24 cellular contexts compared by ENCODE assay signal in genomic region chr5:134583821-134584220, GRCh38. TPM values are rescaled to one million over a fixed set of nuclear protein-coding genes. Genes with fewer than 3 reads are reported as not detected.
A peak's percentile ranks its signal among the peaks of the same experiment; 100 is the strongest.
DNase-seq lines count a peak whose midpoint lies in the region; ATAC-seq and TF ChIP-seq lines count a peak whose summit lies in the region.
"Had no signal": no experiment of that assay in that cellular context is flagged by ENCODE, and none has a peak within 500 bp of the region (broad histone marks: within the 10 kb centered on the region; RNA-seq: fewer than 3 reads in every experiment).

No MANE protein-coding gene starts in this region.

- no peak overlapping the region for H3K4me3 ChIP-seq in CD8-positive, alpha-beta memory T cell (ENCODE audit: low read length)
- no peak overlapping the region for H3K4me3 ChIP-seq in aorta (ENCODE audit: low read length in 2 of 2)
- H3K4me3 ChIP-seq: breast epithelium, right lobe of liver had no signal

- no peaks in the 10 kb centered on the region for H3K9me3 Mint-ChIP-seq in activated CD8-positive, alpha-beta T cell treated with anti-CD3 and anti-CD28 coated beads for 36 hours
- no peaks in the 10 kb centered on the region for H3K9me3 Mint-ChIP-seq in activated CD8-positive, alpha-beta T cell treated with anti-CD3 and anti-CD28 coated beads, Interleukin-2, amount 10 ng/mL, durations not matched to agents 7 days and 5 days (ENCODE audit: insufficient read depth)
- H3K9me3 Mint-ChIP-seq in CD8-positive, alpha-beta memory T cell = no peaks in the 10 kb centered on the region
- H3K9me3 Mint-ChIP-seq in activated naive CD8-positive, alpha-beta T cell treated with anti-CD3 and anti-CD28 coated beads, Interleukin-2, amount 50 U/mL, for 24 hours = no peaks in the 10 kb centered on the region
- no peaks in the 10 kb centered on the region for H3K9me3 Mint-ChIP-seq in nephron progenitor cell
- no peaks in the 10 kb centered on the region for H3K9me3 Mint-ChIP-seq in activated CD8-positive, alpha-beta memory T cell treated with anti-CD3 and anti-CD28 coated beads, Interleukin-2, amount 10 ng/mL, durations not matched to agents 7 days and 5 days (ENCODE audit: low read depth)

- peaks cover 5% of the 10 kb centered on the region for H3K4me1 ChIP-seq in CD8-positive, alpha-beta memory T cell (ENCODE audit: insufficient read depth, low read length)
- no peaks in the 10 kb centered on the region for H3K4me1 ChIP-seq in aorta (ENCODE audit: control insufficient read depth in 1 of 2, insufficient read depth in 2 of 2, low read length in 2 of 2)
- H3K4me1 ChIP-seq: breast epithelium had no signal

- no peak overlapping the region for H3K27ac ChIP-seq in CD8-positive, alpha-beta memory T cell (ENCODE audit: low read depth, low read length)
- no peak overlapping the region for H3K27ac ChIP-seq in aorta (ENCODE audit: low read depth in 1 of 2, low read length in 2 of 2)
- H3K27ac ChIP-seq: right lobe of liver had no signal

- CTCF ChIA-PET in activated CD8-positive, alpha-beta T cell treated with anti-CD3 and anti-CD28 coated beads for 36 hours (lab: Charles Lee) = interaction anchor here (0.9 to 6.1 kb wide), 4 partner anchors 56 to 283 kb away, joined by 3 to 90 read pairs (median 4); no protein-coding TSS in a partner anchor
- CTCF ChIA-PET in activated CD8-positive, alpha-beta T cell treated with anti-CD3 and anti-CD28 coated beads, Interleukin-2, amount 10 ng/mL, durations not matched to agents 7 days and 5 days (lab: Charles Lee) = interaction anchor here (0.8 to 1.0 kb wide), 2 partner anchors 76 to 282 kb away, joined by 3 read pairs; no protein-coding TSS in a partner anchor
- CTCF ChIA-PET in CD8-positive, alpha-beta memory T cell (lab: Charles Lee) = interaction anchor here (0.6 to 2.5 kb wide), 3 partner anchors 154 to 282 kb away, joined by 3 to 6 read pairs (median 4); no protein-coding TSS in a partner anchor
- CTCF ChIA-PET in activated CD8-positive, alpha-beta memory T cell treated with anti-CD3 and anti-CD28 coated beads, Interleukin-2, amount 10 ng/mL, durations not matched to agents 7 days and 5 days (lab: Charles Lee) = interaction anchor here (1.0 to 4.6 kb wide), 4 partner anchors 58 to 280 kb away, joined by 3 to 37 read pairs (median 3); partner anchors contain the start of gene CDKN2AIPNL

- no peaks in the 10 kb centered on the region for H3K27me3 ChIP-seq in CD8-positive, alpha-beta memory T cell (ENCODE audit: insufficient read depth, low read length, poor library complexity, severe bottlenecking)
- H3K27me3 ChIP-seq in aorta (ENCODE audit: control insufficient read depth in 1 of 2, insufficient read depth in 2 of 2, low read length in 1 of 2) = no peaks in the 10 kb centered on the region
- H3K27me3 ChIP-seq: breast epithelium, right lobe of liver had no signal

- POLR2A ChIA-PET in activated CD8-positive, alpha-beta T cell treated with anti-CD3 and anti-CD28 coated beads for 36 hours (lab: Charles Lee) = interaction anchor here (0.6 to 1.0 kb wide), 2 partner anchors 167 to 169 kb away, joined by 3 read pairs; no protein-coding TSS in a partner anchor
- POLR2A ChIA-PET in activated CD8-positive, alpha-beta T cell treated with anti-CD3 and anti-CD28 coated beads, Interleukin-2, amount 10 ng/mL, durations not matched to agents 7 days and 5 days (lab: Charles Lee) = no interaction called here
- POLR2A ChIA-PET in CD8-positive, alpha-beta memory T cell (lab: Charles Lee) = no interaction called here

- no peaks in the 10 kb centered on the region for H3K27me3 Mint-ChIP-seq in activated CD8-positive, alpha-beta T cell treated with anti-CD3 and anti-CD28 coated beads for 36 hours
- no peaks in the 10 kb centered on the region for H3K27me3 Mint-ChIP-seq in activated CD8-positive, alpha-beta T cell treated with anti-CD3 and anti-CD28 coated beads, Interleukin-2, amount 10 ng/mL, durations not matched to agents 7 days and 5 days (ENCODE audit: low read depth)
- H3K27me3 Mint-ChIP-seq in CD8-positive, alpha-beta memory T cell = no peaks in the 10 kb centered on the region
- no peaks in the 10 kb centered on the region for H3K27me3 Mint-ChIP-seq in activated naive CD8-positive, alpha-beta T cell treated with anti-CD3 and anti-CD28 coated beads, Interleukin-2, amount 50 U/mL, for 24 hours
- H3K27me3 Mint-ChIP-seq in nephron progenitor cell (ENCODE audit: low read depth, poor library complexity) = peaks cover 10% of the 10 kb centered on the region
- H3K27me3 Mint-ChIP-seq in activated CD8-positive, alpha-beta memory T cell treated with anti-CD3 and anti-CD28 coated beads, Interleukin-2, amount 10 ng/mL, durations not matched to agents 7 days and 5 days = no peaks in the 10 kb centered on the region

- peak overlapping the region; percentile 11 for H3K27ac Mint-ChIP-seq in activated CD8-positive, alpha-beta T cell treated with anti-CD3 and anti-CD28 coated beads for 36 hours
- H3K27ac Mint-ChIP-seq in activated CD8-positive, alpha-beta T cell treated with anti-CD3 and anti-CD28 coated beads, Interleukin-2, amount 10 ng/mL, durations not matched to agents 7 days and 5 days = no peak overlapping the region
- H3K27ac Mint-ChIP-seq in CD8-positive, alpha-beta memory T cell = peak overlapping the region in 7 of 8 donors; percentile 21 to 77 (median 32)
- peak overlapping the region; percentile 50 for H3K27ac Mint-ChIP-seq in activated naive CD8-positive, alpha-beta T cell treated with anti-CD3 and anti-CD28 coated beads, Interleukin-2, amount 50 U/mL, for 24 hours
- peak overlapping the region; percentile 47 for H3K27ac Mint-ChIP-seq in nephron progenitor cell
- H3K27ac Mint-ChIP-seq in activated CD8-positive, alpha-beta memory T cell treated with anti-CD3 and anti-CD28 coated beads, Interleukin-2, amount 10 ng/mL, durations not matched to agents 7 days and 5 days = no peak overlapping the region

- TF ChIP-seq CTCF in activated CD8-positive, alpha-beta T cell treated with anti-CD3 and anti-CD28 coated beads for 36 hours (IDR thresholded peaks at IDR 0.05) = no peak
- TF ChIP-seq CTCF in nephron progenitor cell (IDR thresholded peaks at IDR 0.05) = no peak

- H3K4me3 Mint-ChIP-seq in activated CD8-positive, alpha-beta T cell treated with anti-CD3 and anti-CD28 coated beads for 36 hours = no peak overlapping the region
- H3K4me3 Mint-ChIP-seq in activated CD8-positive, alpha-beta T cell treated with anti-CD3 and anti-CD28 coated beads, Interleukin-2, amount 10 ng/mL, durations not matched to agents 7 days and 5 days = no peak overlapping the region
- no peak overlapping the region for H3K4me3 Mint-ChIP-seq in CD8-positive, alpha-beta memory T cell
- no peak overlapping the region for H3K4me3 Mint-ChIP-seq in activated naive CD8-positive, alpha-beta T cell treated with anti-CD3 and anti-CD28 coated beads, Interleukin-2, amount 50 U/mL, for 24 hours
- no peak overlapping the region for H3K4me3 Mint-ChIP-seq in nephron progenitor cell
- H3K4me3 Mint-ChIP-seq in activated CD8-positive, alpha-beta memory T cell treated with anti-CD3 and anti-CD28 coated beads, Interleukin-2, amount 10 ng/mL, durations not matched to agents 7 days and 5 days = no peak overlapping the region

- 86 to 88% methylated on average over 2 of the region's 2 CpGs for WGBS in aorta, 2 donors

- H3K4me1 Mint-ChIP-seq in activated CD8-positive, alpha-beta T cell treated with anti-CD3 and anti-CD28 coated beads for 36 hours (ENCODE audit: low read depth) = peaks cover 7% of the 10 kb centered on the region
- peaks cover 8% of the 10 kb centered on the region for H3K4me1 Mint-ChIP-seq in activated CD8-positive, alpha-beta T cell treated with anti-CD3 and anti-CD28 coated beads, Interleukin-2, amount 10 ng/mL, durations not matched to agents 7 days and 5 days (ENCODE audit: low read depth)
- peaks cover 7 to 17% (median 9%) of the 10 kb centered on the region in 3 donors for H3K4me1 Mint-ChIP-seq in CD8-positive, alpha-beta memory T cell
- peaks cover 4% of the 10 kb centered on the region for H3K4me1 Mint-ChIP-seq in activated naive CD8-positive, alpha-beta T cell treated with anti-CD3 and anti-CD28 coated beads, Interleukin-2, amount 50 U/mL, for 24 hours
- peaks cover 19% of the 10 kb centered on the region for H3K4me1 Mint-ChIP-seq in nephron progenitor cell
- peaks cover 7% of the 10 kb centered on the region for H3K4me1 Mint-ChIP-seq in activated CD8-positive, alpha-beta memory T cell treated with anti-CD3 and anti-CD28 coated beads, Interleukin-2, amount 10 ng/mL, durations not matched to agents 7 days and 5 days

- peaks cover 15% of the 10 kb centered on the region for H3K36me3 ChIP-seq in CD8-positive, alpha-beta memory T cell (ENCODE audit: insufficient read depth, low read length)
- peaks cover 0 to 4% of the 10 kb centered on the region in 2 donors for H3K36me3 ChIP-seq in aorta (ENCODE audit: control insufficient read depth in 1 of 2, insufficient read depth in 2 of 2, low read length in 1 of 2)
- H3K36me3 ChIP-seq: breast epithelium had no signal

- peaks cover 5% of the 10 kb centered on the region for H3K36me3 Mint-ChIP-seq in activated CD8-positive, alpha-beta T cell treated with anti-CD3 and anti-CD28 coated beads for 36 hours (ENCODE audit: low read depth)
- H3K36me3 Mint-ChIP-seq in activated CD8-positive, alpha-beta T cell treated with anti-CD3 and anti-CD28 coated beads, Interleukin-2, amount 10 ng/mL, durations not matched to agents 7 days and 5 days (ENCODE audit: low read depth) = peaks cover 8% of the 10 kb centered on the region
- H3K36me3 Mint-ChIP-seq in CD8-positive, alpha-beta memory T cell = peaks cover 0 to 36% (median 3%) of the 10 kb centered on the region in 3 donors
- peaks cover 10% of the 10 kb centered on the region for H3K36me3 Mint-ChIP-seq in activated naive CD8-positive, alpha-beta T cell treated with anti-CD3 and anti-CD28 coated beads, Interleukin-2, amount 50 U/mL, for 24 hours (ENCODE audit: low read depth)
- H3K36me3 Mint-ChIP-seq in nephron progenitor cell (ENCODE audit: low read depth) = no peaks in the 10 kb centered on the region
- peaks cover 5% of the 10 kb centered on the region for H3K36me3 Mint-ChIP-seq in activated CD8-positive, alpha-beta memory T cell treated with anti-CD3 and anti-CD28 coated beads, Interleukin-2, amount 10 ng/mL, durations not matched to agents 7 days and 5 days

- no peak for DNase-seq in activated CD8-positive, alpha-beta T cell treated with anti-CD3 and anti-CD28 coated beads for 36 hours
- no peak for DNase-seq in activated CD8-positive, alpha-beta T cell treated with anti-CD3 and anti-CD28 coated beads, Interleukin-2, amount 10 ng/mL, durations not matched to agents 7 days and 5 days
- DNase-seq in CD8-positive, alpha-beta memory T cell = no peak
- no peak for DNase-seq in activated naive CD8-positive, alpha-beta T cell treated with anti-CD3 and anti-CD28 coated beads, Interleukin-2, amount 50 U/mL, for 24 hours
- DNase-seq in nephron progenitor cell (no peak), aorta (no peak)
- no peak for DNase-seq in activated CD8-positive, alpha-beta memory T cell treated with anti-CD3 and anti-CD28 coated beads, Interleukin-2, amount 10 ng/mL, durations not matched to agents 7 days and 5 days
- DNase-seq: AML-193; COR-L47; DMS79; GOT3; hypothalamus; KG1; left ventricle myocardium superior; NCI-H1436 treated with DMSO at 0.1 percent for 48 hours; NCI-H524 treated with DMSO at 0.1 percent for 48 hours; NK-92 treated with Interleukin-12 subunit alpha and Interleukin-12 subunit beta, amount 100 ng/mL, for 24 hours; SIG-M5; trophoblast cell had no signal

- H3K9me3 ChIP-seq in CD8-positive, alpha-beta memory T cell (ENCODE audit: low read length) = no peaks in the 10 kb centered on the region
- no peaks in the 10 kb centered on the region for H3K9me3 ChIP-seq in aorta (ENCODE audit: control insufficient read depth, low read length)
- H3K9me3 ChIP-seq: breast epithelium, right lobe of liver had no signal

- no peak for ATAC-seq in activated CD8-positive, alpha-beta T cell treated with anti-CD3 and anti-CD28 coated beads for 36 hours
- ATAC-seq in activated CD8-positive, alpha-beta T cell treated with anti-CD3 and anti-CD28 coated beads, Interleukin-2, amount 10 ng/mL, durations not matched to agents 7 days and 5 days = no peak
- no peak for ATAC-seq in activated naive CD8-positive, alpha-beta T cell treated with anti-CD3 and anti-CD28 coated beads, Interleukin-2, amount 50 U/mL, for 24 hours
- no peak for ATAC-seq in aorta (ENCODE audit: low FRiP score)
- no peak for ATAC-seq in activated CD8-positive, alpha-beta memory T cell treated with anti-CD3 and anti-CD28 coated beads, Interleukin-2, amount 10 ng/mL, durations not matched to agents 7 days and 5 days
- no peak for ATAC-seq in GM18858 (IDR thresholded peaks at IDR 0.05; ENCODE audit: unreplicated experiment)
- ATAC-seq: activated CD4-positive, CD25-positive, alpha-beta regulatory T cell treated with anti-CD3 and anti-CD28 coated beads, Interleukin-2, amount 50 U/mL, for 24 hours; left ventricle myocardium superior; Panc1; right lobe of liver had no signal

- intact Hi-C loops in activated CD8-positive, alpha-beta T cell treated with anti-CD3 and anti-CD28 coated beads for 36 hours (cut with micrococcal nuclease) = loop anchor here (10.0 kb wide), 2 partner anchors 189 to 399 kb away; no protein-coding TSS in a partner anchor
- intact Hi-C loops in aorta (cut with DNase I) = loop anchor here (5.0 to 10.0 kb wide), 2 partner anchors 282 to 399 kb away; no protein-coding TSS in a partner anchor

RNA-seq across cellular contexts. Expression of gene SAR1B, which starts 48.8 kb away (rescaled TPM):
- total RNA-seq in activated CD8-positive, alpha-beta T cell treated with anti-CD3 and anti-CD28 coated beads for 36 hours = 10 to 100 TPM; 49.7 to 55.4 TPM
- total RNA-seq in activated CD8-positive, alpha-beta T cell treated with anti-CD3 and anti-CD28 coated beads, Interleukin-2, amount 10 ng/mL, durations not matched to agents 7 days and 5 days = 10 to 100 TPM; 51.2 to 56.4 TPM
- total RNA-seq in CD8-positive, alpha-beta memory T cell = 10 to 100 TPM; 59.7 to 61.5 TPM
- 46.4 TPM for polyA plus RNA-seq in CD8-positive, alpha-beta memory T cell
- 10 to 100 TPM; 48.0 to 64.9 TPM for total RNA-seq in aorta
- 10 to 100 TPM; 27.2 to 28.2 TPM for polyA plus RNA-seq in aorta
- total RNA-seq in activated CD8-positive, alpha-beta memory T cell treated with anti-CD3 and anti-CD28 coated beads, Interleukin-2, amount 10 ng/mL, durations not matched to agents 7 days and 5 days = 10 to 100 TPM; 41.1 to 61.8 TPM

RNA-seq across cellular contexts. Expression of gene JADE2, which starts 58.4 kb away (rescaled TPM):
- total RNA-seq in activated CD8-positive, alpha-beta T cell treated with anti-CD3 and anti-CD28 coated beads for 36 hours = 10 to 100 TPM; 58.7 to 61.2 TPM
- total RNA-seq in activated CD8-positive, alpha-beta T cell treated with anti-CD3 and anti-CD28 coated beads, Interleukin-2, amount 10 ng/mL, durations not matched to agents 7 days and 5 days = 10 to 100 TPM; 79.9 to 86.0 TPM
- 100 to 1,000 TPM; 105 to 107 TPM for total RNA-seq in CD8-positive, alpha-beta memory T cell
- polyA plus RNA-seq in CD8-positive, alpha-beta memory T cell = 47.1 TPM
- total RNA-seq in aorta = 10 to 100 TPM; 39.8 to 60.3 TPM
- polyA plus RNA-seq in aorta = 10 to 100 TPM in 1 of 2 donors, 1 to 10 TPM in 1; 6.1 to 11.7 TPM
- total RNA-seq in activated CD8-positive, alpha-beta memory T cell treated with anti-CD3 and anti-CD28 coated beads, Interleukin-2, amount 10 ng/mL, durations not matched to agents 7 days and 5 days = 10 to 100 TPM; 88.1 to 98.4 TPM

Comparison
In these comparisons a context has a peak if more than half of its experiments do, and no peak if none do; other contexts are left out.
1. H3K27ac Mint-ChIP-seq: peak in activated CD8-positive, alpha-beta T cell treated with anti-CD3 and anti-CD28 coated beads for 36 hours (single experiment), CD8-positive, alpha-beta memory T cell (7 of 8), activated naive CD8-positive, alpha-beta T cell treated with anti-CD3 and anti-CD28 coated beads, Interleukin-2, amount 50 U/mL, for 24 hours (single experiment) and nephron progenitor cell (single experiment); none in activated CD8-positive, alpha-beta T cell treated with anti-CD3 and anti-CD28 coated beads, Interleukin-2, amount 10 ng/mL, durations not matched to agents 7 days and 5 days (single experiment) and activated CD8-positive, alpha-beta memory T cell treated with anti-CD3 and anti-CD28 coated beads, Interleukin-2, amount 10 ng/mL, durations not matched to agents 7 days and 5 days (single experiment).